In genomic region chr7:63900394-63901203, GRCh38 we compare ENCODE assay signal across 8 cellular contexts.
A peak's percentile ranks its signal among the peaks of the same experiment; 100 is the strongest.
DNase-seq lines count a peak whose midpoint lies in the region; ATAC-seq and TF ChIP-seq lines count a peak whose summit lies in the region.

No MANE protein-coding gene starts in this region.

- H3K27me3 ChIP-seq in HL-60 (ENCODE audit: insufficient read depth, poor library complexity, severe bottlenecking), result no peaks in the 10 kb centered on the region

- TF ChIP-seq CTCF in HL-60 (IDR thresholded peaks at IDR 0.05; ENCODE audit: insufficient read depth, low read length), result no peak

- H3K4me3 ChIP-seq in HL-60 (replicated peaks; ENCODE audit: insufficient read depth, low read length), result peak overlapping the region; percentile 20

- H3K27ac ChIP-seq in HL-60 (replicated peaks), result peak overlapping the region; percentile 55

- ATAC-seq in HG02763 (IDR thresholded peaks at IDR 0.05; ENCODE audit: unreplicated experiment), result no peak

- DNase-seq in HL-60 (ENCODE audit: low read depth in 1 of 2, low spot score in 1 of 2) (peak in 1 of 2 experiments; percentile 92), T-helper 22 cell (ENCODE audit: low read depth) (peak; percentile 79), astrocyte of the hippocampus (ENCODE audit: low read depth, low spot score) (peak; percentile 6), medulla oblongata (ENCODE audit: extremely low spot score) (peak; percentile 98), GOT3 (lab: John Stamatoyannopoulos, UW) (no peak), NCI-H187 (lab: John Stamatoyannopoulos, UW) (no peak)
- DNase-seq in stimulated activated CD8-positive, alpha-beta memory T cell treated with anti-CD3 and anti-CD28 coated beads, Interleukin-2, amount 100 ng/mL, for 1 hour (ENCODE audit: low read depth in 2 of 2), result peak; percentile 69 to 84

Comparison
In these comparisons a context has a peak if more than half of its experiments do, and no peak if none do; other contexts are left out.
1. DNase-seq: peak in T-helper 22 cell (single experiment), astrocyte of the hippocampus (single experiment), medulla oblongata (single experiment) and stimulated activated CD8-positive, alpha-beta memory T cell treated with anti-CD3 and anti-CD28 coated beads, Interleukin-2, amount 100 ng/mL, for 1 hour (2 of 2); none in GOT3 (single experiment) and NCI-H187 (0 of 2).